In genomic region chr3:171306631-171307030, GRCh38 we compare ENCODE assay signal across 9 cellular contexts.
DNase-seq lines count a peak whose midpoint lies in the region; ATAC-seq, FAIRE-seq and TF ChIP-seq lines count a peak whose summit lies in the region.
"Had no signal": no experiment of that assay in that cellular context is flagged by ENCODE, and none has a peak within 500 bp of the region (broad histone marks: within the 10 kb centered on the region; RNA-seq: fewer than 3 reads in every experiment).

No MANE protein-coding gene starts in this region.

- no peak for FAIRE-seq in kidney (lab: Jason Lieb, UNC)

- no peak overlapping the region for H3K4me3 ChIP-seq in kidney (ENCODE audit: low read length in 2 of 2)

- H3K4me1 Mint-ChIP-seq in HFFc6 (ENCODE audit: low read depth) = peaks cover 71% of the 10 kb centered on the region

- no peak for TF ChIP-seq CTCF in HFFc6 (IDR thresholded peaks at IDR 0.05)
- no peak for TF ChIP-seq CTCF in kidney (IDR thresholded peaks at IDR 0.05; ENCODE audit: borderline replicate concordance, extremely low read depth, insufficient read depth)

- H3K4me1 ChIP-seq in kidney (ENCODE audit: control insufficient read depth in 1 of 2, insufficient read depth in 1 of 2, low read depth in 1 of 2, low read length in 2 of 2) = no peaks in the 10 kb centered on the region

- H3K27me3 Mint-ChIP-seq in HFFc6 (ENCODE audit: insufficient read depth) = no peaks in the 10 kb centered on the region; the same call in 1 of the 2 replicates

- no peaks in the 10 kb centered on the region for H3K9me3 ChIP-seq in kidney (ENCODE audit: control insufficient read depth in 1 of 2, low read length in 2 of 2)
- H3K9me3 ChIP-seq: neutrophil had no signal

- no peak overlapping the region for H3K9ac ChIP-seq in kidney (ENCODE audit: low read length in 2 of 2)

- DNase-seq in HFFc6 (peak; percentile 96), cerebellar cortex (ENCODE audit: low spot score) (peak; percentile 81), kidney (peak; percentile 62), stromal cell of bone marrow (ENCODE audit: low read depth) (peak; percentile 98), NCI-H82 (lab: John Stamatoyannopoulos, UW) (no peak), COR-L47 (lab: John Stamatoyannopoulos, UW) (no peak)

- peak overlapping the region; percentile 87 for H3K27ac Mint-ChIP-seq in HFFc6

- H3K4me3 Mint-ChIP-seq in HFFc6 = peak overlapping the region; percentile 73

- no peak for ATAC-seq in GM21423 (IDR thresholded peaks at IDR 0.05; ENCODE audit: unreplicated experiment)
- no peak for ATAC-seq in HG02763 (IDR thresholded peaks at IDR 0.05; ENCODE audit: unreplicated experiment)

- no peak overlapping the region for H3K27ac ChIP-seq in kidney (ENCODE audit: low read depth in 2 of 2, low read length in 2 of 2)
- H3K27ac ChIP-seq: neutrophil had no signal

- no peaks in the 10 kb centered on the region for H3K36me3 ChIP-seq in kidney (ENCODE audit: control insufficient read depth in 1 of 2, insufficient read depth in 2 of 2, low read length in 2 of 2)
- H3K36me3 ChIP-seq: neutrophil had no signal

- intact Hi-C loops in kidney (cut with DNase I) = no loop called here

- no peaks in the 10 kb centered on the region; the same call in 1 of the 2 replicates for H3K9me3 Mint-ChIP-seq in HFFc6

- 0 out of 2 replicates have a peak, but pooled peaks cover 12% of the 10 kb centered on the region for H3K36me3 Mint-ChIP-seq in HFFc6 (ENCODE audit: low read depth)

Comparison
In these comparisons a context has a peak if more than half of its experiments do, and no peak if none do; other contexts are left out.
1. DNase-seq: peak in HFFc6 (single experiment), cerebellar cortex (single experiment), kidney (single experiment) and stromal cell of bone marrow (single experiment); none in NCI-H82 (single experiment) and COR-L47 (single experiment).